ENCODE assay signal across 1 cellular context in the genomic region with DNA sequence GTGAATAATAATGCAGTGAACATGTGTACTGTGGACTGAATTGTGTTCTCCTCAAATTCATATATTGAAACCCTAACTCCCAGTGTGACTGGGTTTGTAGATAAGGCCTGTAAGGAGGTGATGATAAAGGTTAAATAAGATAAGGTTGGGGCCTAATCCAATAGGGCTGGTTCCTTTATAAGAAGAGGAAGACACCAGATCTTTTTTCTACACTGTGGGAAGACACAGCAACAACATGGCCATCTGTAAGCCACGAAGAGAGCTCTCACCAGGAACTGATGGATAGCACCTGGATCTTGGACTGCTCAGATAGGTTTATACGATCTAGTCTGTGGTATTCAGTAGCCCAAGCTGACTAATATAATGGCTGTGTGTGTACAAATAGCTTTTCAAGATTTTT.
A peak's percentile ranks its signal among the peaks of the same experiment; 100 is the strongest.
TF ChIP-seq lines count a peak whose summit lies in the region.

No MANE protein-coding gene starts in this region.

TF ChIP-seq in K562, 482 proteins besides CTCF, POLR2A, EP300 and RAD21 (continued from another document and continues in another):
- TF ChIP-seq, protein P1, sequence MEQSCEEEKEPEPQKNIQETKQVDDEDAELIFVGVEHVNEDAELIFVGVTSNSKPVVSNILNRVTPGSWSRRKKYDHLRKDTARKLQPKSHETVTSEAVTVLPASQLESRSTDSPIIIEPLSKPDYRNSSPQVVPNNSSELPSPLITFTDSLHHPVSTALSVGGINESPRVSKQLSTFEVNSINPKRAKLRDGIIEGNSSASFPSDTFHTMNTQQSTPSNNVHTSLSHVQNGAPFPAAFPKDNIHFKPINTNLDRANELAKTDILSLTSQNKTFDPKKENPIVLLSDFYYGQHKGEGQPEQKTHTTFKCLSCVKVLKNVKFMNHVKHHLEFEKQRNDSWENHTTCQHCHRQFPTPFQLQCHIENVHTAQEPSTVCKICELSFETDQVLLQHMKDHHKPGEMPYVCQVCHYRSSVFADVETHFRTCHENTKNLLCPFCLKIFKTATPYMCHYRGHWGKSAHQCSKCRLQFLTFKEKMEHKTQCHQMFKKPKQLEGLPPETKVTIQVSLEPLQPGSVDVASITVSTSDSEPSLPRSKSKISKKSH (CRISPR knock-in tag; IDR thresholded peaks at IDR 0.05), result no peak
- TF ChIP-seq CBFA2T2 (conservative IDR thresholded peaks at IDR 0.05), result peak; percentile 72
- TF ChIP-seq NCOR1 (IDR thresholded peaks at IDR 0.05), result peak; percentile 45; the same call in 1 of the 2 replicates
- peak; percentile 81 for TF ChIP-seq FOXM1 (IDR thresholded peaks at IDR 0.05; ENCODE audit: low read depth)
- no peak for TF ChIP-seq FOXM1 (CRISPR knock-in tag; IDR thresholded peaks at IDR 0.05; ENCODE audit: low read depth)
- TF ChIP-seq CTBP1 (IDR thresholded peaks at IDR 0.05; ENCODE audit: borderline replicate concordance), result peak; percentile 70; the same call in 1 of the 2 replicates
- no peak for TF ChIP-seq WHSC1 (IDR thresholded peaks at IDR 0.05; ENCODE audit: low read length)
- no peak for TF ChIP-seq ZNF184 (CRISPR knock-in tag; IDR thresholded peaks at IDR 0.05)
- TF ChIP-seq, protein P2, sequence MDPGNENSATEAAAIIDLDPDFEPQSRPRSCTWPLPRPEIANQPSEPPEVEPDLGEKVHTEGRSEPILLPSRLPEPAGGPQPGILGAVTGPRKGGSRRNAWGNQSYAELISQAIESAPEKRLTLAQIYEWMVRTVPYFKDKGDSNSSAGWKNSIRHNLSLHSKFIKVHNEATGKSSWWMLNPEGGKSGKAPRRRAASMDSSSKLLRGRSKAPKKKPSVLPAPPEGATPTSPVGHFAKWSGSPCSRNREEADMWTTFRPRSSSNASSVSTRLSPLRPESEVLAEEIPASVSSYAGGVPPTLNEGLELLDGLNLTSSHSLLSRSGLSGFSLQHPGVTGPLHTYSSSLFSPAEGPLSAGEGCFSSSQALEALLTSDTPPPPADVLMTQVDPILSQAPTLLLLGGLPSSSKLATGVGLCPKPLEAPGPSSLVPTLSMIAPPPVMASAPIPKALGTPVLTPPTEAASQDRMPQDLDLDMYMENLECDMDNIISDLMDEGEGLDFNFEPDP (CRISPR knock-in tag; IDR thresholded peaks at IDR 0.05), result no peak
- TF ChIP-seq SMARCE1 (IDR thresholded peaks at IDR 0.05), result peak; percentile 67; the same call in 1 of the 2 replicates
- peak; percentile 63 for TF ChIP-seq SMARCA4 (IDR thresholded peaks at IDR 0.05)
- peak; percentile 12 for TF ChIP-seq MEIS2 (IDR thresholded peaks at IDR 0.05; ENCODE audit: partially characterized antibody)
- no peak for TF ChIP-seq POLR2H (tag; IDR thresholded peaks at IDR 0.05; ENCODE audit: low read depth)
- TF ChIP-seq ZNF644 (tag; IDR thresholded peaks at IDR 0.05; ENCODE audit: low read depth), result no peak
- TF ChIP-seq, protein P3, sequence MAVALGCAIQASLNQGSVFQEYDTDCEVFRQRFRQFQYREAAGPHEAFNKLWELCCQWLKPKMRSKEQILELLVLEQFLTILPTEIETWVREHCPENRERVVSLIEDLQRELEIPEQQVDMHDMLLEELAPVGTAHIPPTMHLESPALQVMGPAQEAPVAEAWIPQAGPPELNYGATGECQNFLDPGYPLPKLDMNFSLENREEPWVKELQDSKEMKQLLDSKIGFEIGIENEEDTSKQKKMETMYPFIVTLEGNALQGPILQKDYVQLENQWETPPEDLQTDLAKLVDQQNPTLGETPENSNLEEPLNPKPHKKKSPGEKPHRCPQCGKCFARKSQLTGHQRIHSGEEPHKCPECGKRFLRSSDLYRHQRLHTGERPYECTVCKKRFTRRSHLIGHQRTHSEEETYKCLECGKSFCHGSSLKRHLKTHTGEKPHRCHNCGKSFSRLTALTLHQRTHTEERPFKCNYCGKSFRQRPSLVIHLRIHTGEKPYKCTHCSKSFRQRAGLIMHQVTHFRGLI (CRISPR knock-in tag; IDR thresholded peaks at IDR 0.05), result no peak
- TF ChIP-seq JUND (IDR thresholded peaks at IDR 0.05; ENCODE audit: borderline replicate concordance, low read depth, low read length), result peak; percentile 36; the same call in 1 of the 2 replicates
- no peak for TF ChIP-seq JUND (tag; IDR thresholded peaks at IDR 0.05; ENCODE audit: borderline replicate concordance, low read depth, low read length)
- no peak for TF ChIP-seq ZNF561 (CRISPR knock-in tag; conservative IDR thresholded peaks at IDR 0.05)
- TF ChIP-seq YBX1 (IDR thresholded peaks at IDR 0.05), result no peak
- no peak for TF ChIP-seq PHF8 (IDR thresholded peaks at IDR 0.05; ENCODE audit: borderline replicate concordance, low read length)
- no peak for TF ChIP-seq ZNF445 (CRISPR knock-in tag; IDR thresholded peaks at IDR 0.05; ENCODE audit: low read depth)
- TF ChIP-seq DPF2 (IDR thresholded peaks at IDR 0.05), result peak; percentile 71
- TF ChIP-seq BDP1 (IDR thresholded peaks at IDR 0.05; ENCODE audit: insufficient read depth, insufficient read length), result no peak
- no peak for TF ChIP-seq ZBTB8A (IDR thresholded peaks at IDR 0.05; ENCODE audit: partially characterized antibody)
- TF ChIP-seq, protein P4, sequence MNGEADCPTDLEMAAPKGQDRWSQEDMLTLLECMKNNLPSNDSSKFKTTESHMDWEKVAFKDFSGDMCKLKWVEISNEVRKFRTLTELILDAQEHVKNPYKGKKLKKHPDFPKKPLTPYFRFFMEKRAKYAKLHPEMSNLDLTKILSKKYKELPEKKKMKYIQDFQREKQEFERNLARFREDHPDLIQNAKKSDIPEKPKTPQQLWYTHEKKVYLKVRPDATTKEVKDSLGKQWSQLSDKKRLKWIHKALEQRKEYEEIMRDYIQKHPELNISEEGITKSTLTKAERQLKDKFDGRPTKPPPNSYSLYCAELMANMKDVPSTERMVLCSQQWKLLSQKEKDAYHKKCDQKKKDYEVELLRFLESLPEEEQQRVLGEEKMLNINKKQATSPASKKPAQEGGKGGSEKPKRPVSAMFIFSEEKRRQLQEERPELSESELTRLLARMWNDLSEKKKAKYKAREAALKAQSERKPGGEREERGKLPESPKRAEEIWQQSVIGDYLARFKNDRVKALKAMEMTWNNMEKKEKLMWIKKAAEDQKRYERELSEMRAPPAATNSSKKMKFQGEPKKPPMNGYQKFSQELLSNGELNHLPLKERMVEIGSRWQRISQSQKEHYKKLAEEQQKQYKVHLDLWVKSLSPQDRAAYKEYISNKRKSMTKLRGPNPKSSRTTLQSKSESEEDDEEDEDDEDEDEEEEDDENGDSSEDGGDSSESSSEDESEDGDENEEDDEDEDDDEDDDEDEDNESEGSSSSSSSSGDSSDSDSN (IDR thresholded peaks at IDR 0.05; ENCODE audit: borderline replicate concordance in 1 of 2, low read depth in 2 of 2, low read length in 2 of 2), result no peak
- TF ChIP-seq ZNF134 (CRISPR knock-in tag; conservative IDR thresholded peaks at IDR 0.05), result no peak
- TF ChIP-seq MYC (IDR thresholded peaks at IDR 0.05; ENCODE audit: low read depth, low read length), result no peak
- no peak for TF ChIP-seq MYC (CRISPR knock-in tag; IDR thresholded peaks at IDR 0.05; ENCODE audit: borderline replicate concordance, low read depth)
- TF ChIP-seq, protein P5, sequence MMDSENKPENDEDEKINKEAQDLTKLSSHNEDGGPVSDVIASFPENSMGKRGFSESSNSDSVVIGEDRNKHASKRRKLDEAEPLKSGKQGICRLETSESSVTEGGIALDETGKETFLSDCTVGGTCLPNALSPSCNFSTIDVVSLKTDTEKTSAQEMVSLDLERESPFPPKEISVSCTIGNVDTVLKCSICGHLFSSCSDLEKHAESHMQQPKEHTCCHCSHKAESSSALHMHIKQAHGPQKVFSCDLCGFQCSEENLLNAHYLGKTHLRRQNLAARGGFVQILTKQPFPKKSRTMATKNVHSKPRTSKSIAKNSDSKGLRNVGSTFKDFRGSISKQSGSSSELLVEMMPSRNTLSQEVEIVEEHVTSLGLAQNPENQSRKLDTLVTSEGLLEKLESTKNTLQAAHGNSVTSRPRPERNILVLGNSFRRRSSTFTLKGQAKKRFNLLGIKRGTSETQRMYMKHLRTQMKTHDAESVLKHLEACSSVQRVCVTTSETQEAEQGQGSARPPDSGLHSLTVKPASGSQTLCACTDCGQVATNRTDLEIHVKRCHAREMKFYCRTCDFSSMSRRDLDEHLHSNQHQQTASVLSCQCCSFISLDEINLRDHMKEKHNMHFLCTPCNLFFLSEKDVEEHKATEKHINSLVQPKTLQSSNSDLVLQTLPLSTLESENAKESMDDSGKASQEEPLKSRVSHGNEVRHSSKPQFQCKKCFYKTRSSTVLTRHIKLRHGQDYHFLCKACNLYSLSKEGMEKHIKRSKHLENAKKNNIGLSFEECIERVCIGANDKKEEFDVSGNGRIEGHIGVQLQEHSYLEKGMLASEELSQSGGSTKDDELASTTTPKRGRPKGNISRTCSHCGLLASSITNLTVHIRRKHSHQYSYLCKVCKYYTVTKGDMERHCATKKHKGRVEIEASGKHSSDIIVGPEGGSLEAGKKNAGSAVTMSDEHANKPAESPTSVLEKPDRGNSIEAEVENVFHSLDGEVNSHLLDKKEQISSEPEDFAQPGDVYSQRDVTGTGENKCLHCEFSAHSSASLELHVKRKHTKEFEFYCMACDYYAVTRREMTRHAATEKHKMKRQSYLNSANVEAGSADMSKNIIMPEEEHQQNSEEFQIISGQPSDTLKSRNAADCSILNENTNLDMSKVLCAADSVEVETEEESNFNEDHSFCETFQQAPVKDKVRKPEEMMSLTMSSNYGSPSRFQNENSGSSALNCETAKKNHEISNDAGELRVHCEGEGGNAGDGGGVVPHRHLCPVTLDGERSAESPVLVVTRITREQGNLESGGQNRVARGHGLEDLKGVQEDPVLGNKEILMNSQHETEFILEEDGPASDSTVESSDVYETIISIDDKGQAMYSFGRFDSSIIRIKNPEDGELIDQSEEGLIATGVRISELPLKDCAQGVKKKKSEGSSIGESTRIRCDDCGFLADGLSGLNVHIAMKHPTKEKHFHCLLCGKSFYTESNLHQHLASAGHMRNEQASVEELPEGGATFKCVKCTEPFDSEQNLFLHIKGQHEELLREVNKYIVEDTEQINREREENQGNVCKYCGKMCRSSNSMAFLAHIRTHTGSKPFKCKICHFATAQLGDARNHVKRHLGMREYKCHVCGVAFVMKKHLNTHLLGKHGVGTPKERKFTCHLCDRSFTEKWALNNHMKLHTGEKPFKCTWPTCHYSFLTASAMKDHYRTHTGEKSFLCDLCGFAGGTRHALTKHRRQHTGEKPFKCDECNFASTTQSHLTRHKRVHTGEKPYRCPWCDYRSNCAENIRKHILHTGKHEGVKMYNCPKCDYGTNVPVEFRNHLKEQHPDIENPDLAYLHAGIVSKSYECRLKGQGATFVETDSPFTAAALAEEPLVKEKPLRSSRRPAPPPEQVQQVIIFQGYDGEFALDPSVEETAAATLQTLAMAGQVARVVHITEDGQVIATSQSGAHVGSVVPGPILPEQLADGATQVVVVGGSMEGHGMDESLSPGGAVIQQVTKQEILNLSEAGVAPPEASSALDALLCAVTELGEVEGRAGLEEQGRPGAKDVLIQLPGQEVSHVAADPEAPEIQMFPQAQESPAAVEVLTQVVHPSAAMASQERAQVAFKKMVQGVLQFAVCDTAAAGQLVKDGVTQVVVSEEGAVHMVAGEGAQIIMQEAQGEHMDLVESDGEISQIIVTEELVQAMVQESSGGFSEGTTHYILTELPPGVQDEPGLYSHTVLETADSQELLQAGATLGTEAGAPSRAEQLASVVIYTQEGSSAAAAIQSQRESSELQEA (IDR thresholded peaks at IDR 0.05; ENCODE audit: low read depth), result no peak
- TF ChIP-seq, protein P6, sequence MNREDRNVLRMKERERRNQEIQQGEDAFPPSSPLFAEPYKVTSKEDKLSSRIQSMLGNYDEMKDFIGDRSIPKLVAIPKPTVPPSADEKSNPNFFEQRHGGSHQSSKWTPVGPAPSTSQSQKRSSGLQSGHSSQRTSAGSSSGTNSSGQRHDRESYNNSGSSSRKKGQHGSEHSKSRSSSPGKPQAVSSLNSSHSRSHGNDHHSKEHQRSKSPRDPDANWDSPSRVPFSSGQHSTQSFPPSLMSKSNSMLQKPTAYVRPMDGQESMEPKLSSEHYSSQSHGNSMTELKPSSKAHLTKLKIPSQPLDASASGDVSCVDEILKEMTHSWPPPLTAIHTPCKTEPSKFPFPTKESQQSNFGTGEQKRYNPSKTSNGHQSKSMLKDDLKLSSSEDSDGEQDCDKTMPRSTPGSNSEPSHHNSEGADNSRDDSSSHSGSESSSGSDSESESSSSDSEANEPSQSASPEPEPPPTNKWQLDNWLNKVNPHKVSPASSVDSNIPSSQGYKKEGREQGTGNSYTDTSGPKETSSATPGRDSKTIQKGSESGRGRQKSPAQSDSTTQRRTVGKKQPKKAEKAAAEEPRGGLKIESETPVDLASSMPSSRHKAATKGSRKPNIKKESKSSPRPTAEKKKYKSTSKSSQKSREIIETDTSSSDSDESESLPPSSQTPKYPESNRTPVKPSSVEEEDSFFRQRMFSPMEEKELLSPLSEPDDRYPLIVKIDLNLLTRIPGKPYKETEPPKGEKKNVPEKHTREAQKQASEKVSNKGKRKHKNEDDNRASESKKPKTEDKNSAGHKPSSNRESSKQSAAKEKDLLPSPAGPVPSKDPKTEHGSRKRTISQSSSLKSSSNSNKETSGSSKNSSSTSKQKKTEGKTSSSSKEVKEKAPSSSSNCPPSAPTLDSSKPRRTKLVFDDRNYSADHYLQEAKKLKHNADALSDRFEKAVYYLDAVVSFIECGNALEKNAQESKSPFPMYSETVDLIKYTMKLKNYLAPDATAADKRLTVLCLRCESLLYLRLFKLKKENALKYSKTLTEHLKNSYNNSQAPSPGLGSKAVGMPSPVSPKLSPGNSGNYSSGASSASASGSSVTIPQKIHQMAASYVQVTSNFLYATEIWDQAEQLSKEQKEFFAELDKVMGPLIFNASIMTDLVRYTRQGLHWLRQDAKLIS (CRISPR knock-in tag; IDR thresholded peaks at IDR 0.05), result no peak
- TF ChIP-seq, protein P7, sequence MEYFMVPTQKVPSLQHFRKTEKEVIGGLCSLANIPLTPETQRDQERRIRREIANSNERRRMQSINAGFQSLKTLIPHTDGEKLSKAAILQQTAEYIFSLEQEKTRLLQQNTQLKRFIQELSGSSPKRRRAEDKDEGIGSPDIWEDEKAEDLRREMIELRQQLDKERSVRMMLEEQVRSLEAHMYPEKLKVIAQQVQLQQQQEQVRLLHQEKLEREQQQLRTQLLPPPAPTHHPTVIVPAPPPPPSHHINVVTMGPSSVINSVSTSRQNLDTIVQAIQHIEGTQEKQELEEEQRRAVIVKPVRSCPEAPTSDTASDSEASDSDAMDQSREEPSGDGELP (CRISPR knock-in tag; IDR thresholded peaks at IDR 0.05; ENCODE audit: borderline replicate concordance), result no peak
- 0 out of 2 replicates have a peak, but pooled peaks have one; percentile 62 for TF ChIP-seq PML (IDR thresholded peaks at IDR 0.05; ENCODE audit: low read length)
- TF ChIP-seq STAT5A (IDR thresholded peaks at IDR 0.05; ENCODE audit: borderline replicate concordance, low read length), result 0 out of 2 replicates have a peak, but pooled peaks have one; percentile 18
- no peak for TF ChIP-seq NR2C2 (CRISPR knock-in tag; IDR thresholded peaks at IDR 0.05)
- TF ChIP-seq NR2C2 (tag; IDR thresholded peaks at IDR 0.05), result peak; percentile 58; the same call in 1 of the 2 replicates
- no peak for TF ChIP-seq NR2C1 (IDR thresholded peaks at IDR 0.05)
- peak; percentile 19; the same call in 1 of the 2 replicates for TF ChIP-seq NR2C1 (tag; IDR thresholded peaks at IDR 0.05)
- 0 out of 2 replicates have a peak, but pooled peaks have one; percentile 25 for TF ChIP-seq ELF1 (tag; IDR thresholded peaks at IDR 0.05)
- TF ChIP-seq CBX8 (IDR thresholded peaks at IDR 0.05; ENCODE audit: borderline replicate concordance, extremely low read depth, low read depth, low read length, poor library complexity, severe bottlenecking), result no peak
- TF ChIP-seq, protein P8, sequence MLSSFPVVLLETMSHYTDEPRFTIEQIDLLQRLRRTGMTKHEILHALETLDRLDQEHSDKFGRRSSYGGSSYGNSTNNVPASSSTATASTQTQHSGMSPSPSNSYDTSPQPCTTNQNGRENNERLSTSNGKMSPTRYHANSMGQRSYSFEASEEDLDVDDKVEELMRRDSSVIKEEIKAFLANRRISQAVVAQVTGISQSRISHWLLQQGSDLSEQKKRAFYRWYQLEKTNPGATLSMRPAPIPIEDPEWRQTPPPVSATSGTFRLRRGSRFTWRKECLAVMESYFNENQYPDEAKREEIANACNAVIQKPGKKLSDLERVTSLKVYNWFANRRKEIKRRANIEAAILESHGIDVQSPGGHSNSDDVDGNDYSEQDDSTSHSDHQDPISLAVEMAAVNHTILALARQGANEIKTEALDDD (IDR thresholded peaks at IDR 0.05), result 0 out of 2 replicates have a peak, but pooled peaks have one; percentile 12
